In genomic region chr9:35526087-35526801, GRCh38 we compare ENCODE assay signal across 12 cellular contexts. TPM values are rescaled to one million over a fixed set of nuclear protein-coding genes. Genes with fewer than 3 reads are reported as not detected.
DNase-seq lines count a peak whose midpoint lies in the region; ATAC-seq and TF ChIP-seq lines count a peak whose summit lies in the region.
"Had no signal": no experiment of that assay in that cellular context is flagged by ENCODE, and none has a peak within 500 bp of the region (broad histone marks: within the 10 kb centered on the region; RNA-seq: fewer than 3 reads in every experiment).

No MANE protein-coding gene starts in this region.

- peak in 1 of 2 donors; percentile 43 for TF ChIP-seq RAD21 in liver (IDR thresholded peaks at IDR 0.05)

- H3K9ac ChIP-seq in liver (ENCODE audit: low read depth in 1 of 2, low read length in 2 of 2): no peak overlapping the region

- no peaks in the 10 kb centered on the region for H3K9me3 Mint-ChIP-seq in natural killer cell treated with Interleukin-12 subunit alpha and Interleukin-12 subunit beta and Interleukin-15 and Interleukin-18, amount 100 ng/mL, for 72 hours
- H3K9me3 Mint-ChIP-seq in natural killer cell: no peaks in the 10 kb centered on the region
- H3K9me3 Mint-ChIP-seq: central memory CD8-positive, alpha-beta T cell had no signal

- H3K27ac ChIP-seq in liver (ENCODE audit: low read depth in 1 of 2, low read length in 2 of 2): peak overlapping the region; percentile 55 to 93

- no peak for TF ChIP-seq CTCF in natural killer cell (IDR thresholded peaks at IDR 0.05)
- TF ChIP-seq CTCF in choroid plexus epithelial cell (conservative IDR thresholded peaks at IDR 0.05; ENCODE audit: low read depth, low read length): no peak
- no peak for TF ChIP-seq CTCF in liver (IDR thresholded peaks at IDR 0.05; ENCODE audit: low read depth, low read length, missing input control)

- peaks cover 20 to 52% (median 33%) of the 10 kb centered on the region in 4 donors for H3K4me1 ChIP-seq in liver (ENCODE audit: control insufficient read depth in 4 of 4, insufficient read depth in 4 of 4, low read length in 3 of 4)

- no peaks in the 10 kb centered on the region for H3K9me3 ChIP-seq in liver (ENCODE audit: control insufficient read depth in 4 of 4, low read length in 3 of 4)

- ATAC-seq in natural killer cell treated with Interleukin-12 subunit alpha and Interleukin-12 subunit beta and Interleukin-15 and Interleukin-18, amount 100 ng/mL, for 72 hours: no peak
- ATAC-seq in natural killer cell: no peak
- ATAC-seq in HG03460 (IDR thresholded peaks at IDR 0.05; ENCODE audit: unreplicated experiment): no peak
- no peak for ATAC-seq in HG02798 (IDR thresholded peaks at IDR 0.05; ENCODE audit: poor library complexity, unreplicated experiment)

- H3K27ac Mint-ChIP-seq in natural killer cell treated with Interleukin-12 subunit alpha and Interleukin-12 subunit beta and Interleukin-15 and Interleukin-18, amount 100 ng/mL, for 72 hours: peak overlapping the region; percentile 31 to 52
- no peak overlapping the region for H3K27ac Mint-ChIP-seq in natural killer cell
- H3K27ac Mint-ChIP-seq: progenitor cell of endocrine pancreas had no signal

- H3K4me3 ChIP-seq in choroid plexus epithelial cell (ENCODE audit: low read depth, low read length) (no peak overlapping the region), liver (ENCODE audit: low read depth in 1 of 3, low read length in 3 of 3) (no peak overlapping the region)

- no peaks in the 10 kb centered on the region for H3K36me3 Mint-ChIP-seq in natural killer cell treated with Interleukin-12 subunit alpha and Interleukin-12 subunit beta and Interleukin-15 and Interleukin-18, amount 100 ng/mL, for 72 hours
- H3K36me3 Mint-ChIP-seq in natural killer cell: no peaks in the 10 kb centered on the region

- 24% methylated on average over 1 of the region's 1 CpG for WGBS in liver

- H3K4me1 Mint-ChIP-seq in natural killer cell treated with Interleukin-12 subunit alpha and Interleukin-12 subunit beta and Interleukin-15 and Interleukin-18, amount 100 ng/mL, for 72 hours (ENCODE audit: low read depth in 2 of 2): peaks cover 12 to 16% of the 10 kb centered on the region in 2 donors
- peaks cover under 1 to 9% of the 10 kb centered on the region in 2 donors for H3K4me1 Mint-ChIP-seq in natural killer cell

- DNase-seq in natural killer cell treated with Interleukin-12 subunit alpha and Interleukin-12 subunit beta and Interleukin-15 and Interleukin-18, amount 100 ng/mL, for 72 hours (ENCODE audit: low spot score): no peak
- DNase-seq in natural killer cell (no peak), choroid plexus epithelial cell (ENCODE audit: low read depth) (peak; percentile 59), NCI-H2107 (lab: John Stamatoyannopoulos, UW) (no peak), OCI-M2 (lab: John Stamatoyannopoulos, UW; ENCODE audit: unreplicated experiment) (no peak)
- DNase-seq: activated CD8-positive, alpha-beta memory T cell treated with anti-CD3 and anti-CD28 coated beads, Interleukin-2, amount 50 U/mL, for 48 hours; NCI-H146 had no signal

- H3K27me3 ChIP-seq in liver (ENCODE audit: control insufficient read depth in 4 of 4, insufficient read depth in 4 of 4, low read length in 3 of 4): no peaks in the 10 kb centered on the region

- H3K4me3 Mint-ChIP-seq in natural killer cell treated with Interleukin-12 subunit alpha and Interleukin-12 subunit beta and Interleukin-15 and Interleukin-18, amount 100 ng/mL, for 72 hours: no peak overlapping the region
- no peak overlapping the region for H3K4me3 Mint-ChIP-seq in natural killer cell
- H3K4me3 Mint-ChIP-seq: central memory CD8-positive, alpha-beta T cell had no signal

- no peaks in the 10 kb centered on the region for H3K27me3 Mint-ChIP-seq in natural killer cell treated with Interleukin-12 subunit alpha and Interleukin-12 subunit beta and Interleukin-15 and Interleukin-18, amount 100 ng/mL, for 72 hours
- no peaks in the 10 kb centered on the region for H3K27me3 Mint-ChIP-seq in natural killer cell (ENCODE audit: low read depth in 2 of 2)
- H3K27me3 Mint-ChIP-seq: central memory CD8-positive, alpha-beta T cell; progenitor cell of endocrine pancreas had no signal

- no peaks in the 10 kb centered on the region for H3K36me3 ChIP-seq in liver (ENCODE audit: control insufficient read depth in 4 of 4, insufficient read depth in 3 of 4, low read depth in 1 of 4, low read length in 3 of 4)

- intact Hi-C loops in natural killer cell (cut with micrococcal nuclease): no loop called here

TF ChIP-seq in liver, 16 proteins besides CTCF, POLR2A, EP300 and RAD21:
- peak; percentile 55 for TF ChIP-seq SP1 (IDR thresholded peaks at IDR 0.05)
- TF ChIP-seq FOXA1 (IDR thresholded peaks at IDR 0.05): no peak
- TF ChIP-seq HNF4A (conservative IDR thresholded peaks at IDR 0.05): peak; percentile 51 to 67
- TF ChIP-seq JUND (IDR thresholded peaks at IDR 0.05): peak; percentile 39 to 77
- TF ChIP-seq EGR1 (IDR thresholded peaks at IDR 0.05; ENCODE audit: low read depth in 2 of 2): peak in 1 of 2 donors; percentile 35
- peak; percentile 69 for TF ChIP-seq YY1 (IDR thresholded peaks at IDR 0.05)
- TF ChIP-seq MAX (IDR thresholded peaks at IDR 0.05): peak; percentile 70
- TF ChIP-seq HNF4G (IDR thresholded peaks at IDR 0.05): peak; percentile 18
- TF ChIP-seq FOXA2 (IDR thresholded peaks at IDR 0.05): no peak
- peak; percentile 57 to 78 for TF ChIP-seq RXRA (IDR thresholded peaks at IDR 0.05)
- TF ChIP-seq TAF1 (conservative IDR thresholded peaks at IDR 0.05): no peak
- no peak for TF ChIP-seq REST (IDR thresholded peaks at IDR 0.05)
- peak; percentile 69 for TF ChIP-seq ZBTB33 (IDR thresholded peaks at IDR 0.05)
- TF ChIP-seq NR2F2 (IDR thresholded peaks at IDR 0.05): peak; percentile 54
- peak in 1 of 2 donors; percentile 55 for TF ChIP-seq GABPA (IDR thresholded peaks at IDR 0.05 in 1 of 2, conservative IDR thresholded peaks at IDR 0.05 in 1 of 2)
- TF ChIP-seq, protein P1, sequence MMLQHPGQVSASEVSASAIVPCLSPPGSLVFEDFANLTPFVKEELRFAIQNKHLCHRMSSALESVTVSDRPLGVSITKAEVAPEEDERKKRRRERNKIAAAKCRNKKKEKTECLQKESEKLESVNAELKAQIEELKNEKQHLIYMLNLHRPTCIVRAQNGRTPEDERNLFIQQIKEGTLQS (IDR thresholded peaks at IDR 0.05): peak; percentile 76

RNA-seq across cellular contexts. Expression of gene RUSC2, which starts 36.3 kb away (rescaled TPM):
- 1 to 10 TPM; 5.6 to 8.3 TPM for total RNA-seq in natural killer cell treated with Interleukin-12 subunit alpha and Interleukin-12 subunit beta and Interleukin-15 and Interleukin-18, amount 100 ng/mL, for 72 hours
- total RNA-seq in natural killer cell (1 to 10 TPM; 2.0 to 7.9 (median 2.5) TPM), liver (1 to 10 TPM; 2.1 to 6.3 TPM)
- polyA plus RNA-seq in liver: 1 to 10 TPM; 3.2 to 5.4 TPM

Comparison
In these comparisons a context has a peak if more than half of its experiments do, and no peak if none do; other contexts are left out.
1. H3K27ac Mint-ChIP-seq: peak in natural killer cell treated with Interleukin-12 subunit alpha and Interleukin-12 subunit beta and Interleukin-15 and Interleukin-18, amount 100 ng/mL, for 72 hours (2 of 2); none in natural killer cell (0 of 2).